In the genomic region with DNA sequence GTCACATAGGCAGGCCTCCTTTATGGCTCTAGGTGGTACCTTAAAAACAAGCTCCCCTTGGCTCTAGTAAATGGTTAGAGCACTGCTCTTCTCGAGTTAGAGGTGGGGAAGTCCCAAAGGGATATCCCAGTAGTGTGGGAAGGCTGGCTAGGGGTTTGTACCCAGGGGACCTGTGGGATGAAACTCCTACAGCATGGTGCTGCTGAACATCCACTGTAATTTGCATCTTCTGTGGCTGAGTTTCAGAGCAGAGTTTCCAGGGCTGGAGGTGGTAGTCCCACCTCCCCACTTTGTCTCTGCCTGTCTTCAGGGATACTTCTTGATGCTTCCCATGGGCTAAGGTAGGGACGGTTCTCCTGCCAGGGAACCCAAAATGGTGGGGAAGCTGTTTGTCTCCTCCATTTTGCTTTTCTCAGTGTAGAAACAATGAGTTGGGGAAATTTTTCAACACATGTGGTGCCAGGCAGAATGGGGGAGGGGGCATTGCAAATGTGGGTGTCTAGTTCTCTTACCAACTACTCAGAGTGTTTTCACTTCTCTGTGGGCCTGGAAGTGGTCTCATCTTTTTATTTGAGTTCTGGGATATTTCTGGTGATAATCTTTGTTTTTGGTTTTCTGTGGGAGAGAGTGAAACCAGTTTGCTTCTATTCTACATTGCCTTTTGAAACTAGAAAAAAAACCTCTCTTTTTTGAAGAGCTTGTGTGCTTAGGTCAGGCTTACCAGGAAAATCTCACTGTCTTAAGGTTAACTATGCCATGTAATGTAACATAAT, we compare ENCODE assay signal across 15 cellular contexts. TPM values are rescaled to one million over a fixed set of nuclear protein-coding genes. Genes with fewer than 3 reads are reported as not detected.
DNase-seq lines count a peak whose midpoint lies in the region; ATAC-seq, FAIRE-seq and TF ChIP-seq lines count a peak whose summit lies in the region.
"Had no signal": no experiment of that assay in that cellular context is flagged by ENCODE, and none has a peak within 500 bp of the region (broad histone marks: within the 10 kb centered on the region; RNA-seq: fewer than 3 reads in every experiment).

No MANE protein-coding gene starts in this region.

- peaks cover 7% of the 10 kb centered on the region for H3K4me1 Mint-ChIP-seq in activated T-cell treated with anti-CD3 and anti-CD28 coated beads, Interleukin-2, amount 50 U/mL, for 24 hours (ENCODE audit: low read depth)
- peaks cover 3% of the 10 kb centered on the region for H3K4me1 Mint-ChIP-seq in activated T-cell treated with anti-CD3 and anti-CD28 coated beads, Interleukin-2, amount 50 U/mL, for 4 hours (ENCODE audit: low read depth)
- H3K4me1 Mint-ChIP-seq in CD8-positive, alpha-beta memory T cell = no peaks in the 10 kb centered on the region

- H3K27me3 ChIP-seq in K562 (ENCODE audit: control insufficient read depth in 2 of 2, insufficient read depth in 2 of 2, low read length in 2 of 2) = no peaks in the 10 kb centered on the region; a peak in 1 of 5 replicates
- no peaks in the 10 kb centered on the region for H3K27me3 ChIP-seq in CD8-positive, alpha-beta memory T cell (ENCODE audit: insufficient read depth, low read length, poor library complexity, severe bottlenecking)
- H3K27me3 ChIP-seq in vagina = no peaks in the 10 kb centered on the region
- no peaks in the 10 kb centered on the region for H3K27me3 ChIP-seq in left lung
- H3K27me3 ChIP-seq: body of pancreas, ovary, spleen, upper lobe of left lung had no signal

- no peak overlapping the region for H3K9ac ChIP-seq in K562 (ENCODE audit: insufficient read depth in 1 of 2, low read depth in 2 of 2, low read length in 2 of 2)

- no peak overlapping the region for H3K4me2 ChIP-seq in K562 (ENCODE audit: insufficient read depth, low read length)

- H3K4me3 Mint-ChIP-seq in activated T-cell treated with anti-CD3 and anti-CD28 coated beads, Interleukin-2, amount 50 U/mL, for 24 hours = no peak overlapping the region
- no peak overlapping the region for H3K4me3 Mint-ChIP-seq in activated T-cell treated with anti-CD3 and anti-CD28 coated beads, Interleukin-2, amount 50 U/mL, for 4 hours
- H3K4me3 Mint-ChIP-seq in CD8-positive, alpha-beta memory T cell = no peak overlapping the region

- peak overlapping the region; percentile 28 for H3K27ac Mint-ChIP-seq in activated T-cell treated with anti-CD3 and anti-CD28 coated beads, Interleukin-2, amount 50 U/mL, for 24 hours
- H3K27ac Mint-ChIP-seq in CD8-positive, alpha-beta memory T cell = peak overlapping the region in 1 of 8 donors; percentile 9

- no peaks in the 10 kb centered on the region for H4K20me1 ChIP-seq in K562 (replicated peaks; ENCODE audit: control insufficient read depth, insufficient read depth, low read length)

- peaks cover 24% of the 10 kb centered on the region for H3K9me3 Mint-ChIP-seq in activated T-cell treated with anti-CD3 and anti-CD28 coated beads, Interleukin-2, amount 50 U/mL, for 24 hours
- peaks cover 32% of the 10 kb centered on the region for H3K9me3 Mint-ChIP-seq in activated T-cell treated with anti-CD3 and anti-CD28 coated beads, Interleukin-2, amount 50 U/mL, for 4 hours
- peaks cover 28 to 40% (median 33%) of the 10 kb centered on the region in 5 donors for H3K9me3 Mint-ChIP-seq in CD8-positive, alpha-beta memory T cell

- H3K9me3 ChIP-seq in K562 (replicated peaks; ENCODE audit: control insufficient read depth, insufficient read depth, low read depth, low read length) = no peaks in the 10 kb centered on the region; the same call in none of the 2 replicates
- peaks cover 6% of the 10 kb centered on the region for H3K9me3 ChIP-seq in CD8-positive, alpha-beta memory T cell (ENCODE audit: low read length)
- no peaks in the 10 kb centered on the region for H3K9me3 ChIP-seq in vagina
- H3K9me3 ChIP-seq in left lung = peaks cover 0 to 42% of the 10 kb centered on the region in 2 donors
- H3K9me3 ChIP-seq: ovary had no signal

- in situ Hi-C loops in K562 (cut with MboI) = no loop called here

- no peak for TF ChIP-seq POLR2A in K562 (conservative IDR thresholded peaks at IDR 0.05)
- no peak for TF ChIP-seq POLR2A in vagina (IDR thresholded peaks at IDR 0.05)

- no peaks in the 10 kb centered on the region for H3K27me3 Mint-ChIP-seq in activated T-cell treated with anti-CD3 and anti-CD28 coated beads, Interleukin-2, amount 50 U/mL, for 24 hours
- peaks cover 2% of the 10 kb centered on the region for H3K27me3 Mint-ChIP-seq in activated T-cell treated with anti-CD3 and anti-CD28 coated beads, Interleukin-2, amount 50 U/mL, for 4 hours (ENCODE audit: low read depth)
- peaks cover 9 to 10% of the 10 kb centered on the region in 2 donors for H3K27me3 Mint-ChIP-seq in CD8-positive, alpha-beta memory T cell

- TF ChIP-seq CTCF in K562 (IDR thresholded peaks at IDR 0.05 in 2 of 3, conservative IDR thresholded peaks at IDR 0.05 in 1 of 3; ENCODE audit: insufficient read depth in 2 of 3, low read depth in 1 of 3, low read length in 3 of 3) (no peak), vagina (IDR thresholded peaks at IDR 0.05) (no peak), left lung (IDR thresholded peaks at IDR 0.05) (no peak)

- no peak for DNase-seq in activated T-cell treated with anti-CD3 and anti-CD28 coated beads, Interleukin-2, amount 50 U/mL, for 24 hours
- no peak for DNase-seq in activated T-cell treated with anti-CD3 and anti-CD28 coated beads, Interleukin-2, amount 50 U/mL, for 4 hours
- DNase-seq in K562 (ENCODE audit: extremely low read depth in 1 of 4, low spot score in 3 of 4) (no peak), vagina (ENCODE audit: extremely low spot score in 2 of 2) (no peak), left lung (no peak)
- no peak for DNase-seq in CD8-positive, alpha-beta memory T cell
- DNase-seq: activated T-cell treated with anti-CD3 and anti-CD28 coated beads, Interleukin-2, amount 50 U/mL, for 48 hours; body of pancreas; COR-L47; NCI-H2107; ovary; spleen; upper lobe of left lung had no signal

- ATAC-seq in activated T-cell treated with anti-CD3 and anti-CD28 coated beads, Interleukin-2, amount 50 U/mL, for 4 hours = no peak
- peak; percentile 70 for ATAC-seq in GM21390 (IDR thresholded peaks at IDR 0.05; ENCODE audit: unreplicated experiment)
- peak; percentile 66 for ATAC-seq in HG03342 (IDR thresholded peaks at IDR 0.05; ENCODE audit: unreplicated experiment)
- ATAC-seq in K562 = no peak
- ATAC-seq in left lung = no peak
- ATAC-seq: body of pancreas had no signal

- H3K36me3 ChIP-seq in K562 (ENCODE audit: control insufficient read depth, insufficient read depth, low read length) (no peaks in the 10 kb centered on the region), vagina (no peaks in the 10 kb centered on the region), left lung (no peaks in the 10 kb centered on the region)
- no peaks in the 10 kb centered on the region for H3K36me3 ChIP-seq in CD8-positive, alpha-beta memory T cell (ENCODE audit: insufficient read depth, low read length)
- H3K36me3 ChIP-seq: ovary, upper lobe of left lung had no signal

- intact Hi-C loops in K562 (cut with micrococcal nuclease) = loop anchor here (10.0 kb wide), 1 partner anchor 165 kb away; no protein-coding TSS in a partner anchor
- intact Hi-C loops in vagina (cut with DNase I) = no loop called here
- intact Hi-C loops in left lung (cut with DNase I) = no loop called here

- 0% methylated on average over 2 of the region's 2 CpGs for WGBS in K562 (ENCODE audit: insufficient coverage, low coverage, missing lambda C conversion rate)

- no peak overlapping the region for H3K27ac ChIP-seq in K562 (ENCODE audit: extremely low read depth, low read depth, low read length)
- H3K27ac ChIP-seq in CD8-positive, alpha-beta memory T cell (ENCODE audit: low read depth, low read length) = no peak overlapping the region
- no peak overlapping the region for H3K27ac ChIP-seq in vagina
- H3K27ac ChIP-seq in left lung = no peak overlapping the region
- H3K27ac ChIP-seq: body of pancreas, ovary, spleen, upper lobe of left lung had no signal

- H3K79me2 ChIP-seq in K562 (ENCODE audit: control insufficient read depth, insufficient read depth, low read length) = no peaks in the 10 kb centered on the region

- no peaks in the 10 kb centered on the region for H3K9me1 ChIP-seq in K562 (ENCODE audit: control insufficient read depth, insufficient read depth, low read length)

- no TSS peak for BruUV-seq in K562 (replicated peaks; lab: Mats Ljungman, UMichigan)

- CTCF ChIA-PET in K562 (lab: Yijun Ruan, JAX; ENCODE audit: low intra/inter-chr PET ratio) = no interaction called here
- CTCF ChIA-PET in CD8-positive, alpha-beta memory T cell (lab: Charles Lee) = no interaction called here

- no peak overlapping the region for H2AFZ ChIP-seq in K562 (ENCODE audit: low read depth, low read length)

- H3K4me1 ChIP-seq in K562 (replicated peaks in 1 of 2; ENCODE audit: control insufficient read depth in 2 of 2, insufficient read depth in 2 of 2, low read length in 2 of 2) = no peaks in the 10 kb centered on the region
- no peaks in the 10 kb centered on the region for H3K4me1 ChIP-seq in CD8-positive, alpha-beta memory T cell (ENCODE audit: insufficient read depth, low read length)
- no peaks in the 10 kb centered on the region for H3K4me1 ChIP-seq in vagina
- no peaks in the 10 kb centered on the region for H3K4me1 ChIP-seq in left lung
- H3K4me1 ChIP-seq: body of pancreas, spleen, upper lobe of left lung had no signal

- H3K4me3 ChIP-seq in K562 = no peak overlapping the region
- no peak overlapping the region for H3K4me3 ChIP-seq in CD8-positive, alpha-beta memory T cell (ENCODE audit: low read length)
- no peak overlapping the region for H3K4me3 ChIP-seq in vagina
- H3K4me3 ChIP-seq in left lung = no peak overlapping the region
- H3K4me3 ChIP-seq: body of pancreas, ovary, spleen, upper lobe of left lung had no signal

- no peak for TF ChIP-seq RAD21 in K562 (CRISPR knock-in tag; conservative IDR thresholded peaks at IDR 0.05 in 1 of 2, IDR thresholded peaks at IDR 0.05 in 1 of 2)

- FAIRE-seq in K562 (lab: Jason Lieb, UNC) = peak; percentile 48

- TF ChIP-seq EP300 in K562 (IDR thresholded peaks at IDR 0.05; ENCODE audit: low read length) = no peak

- POLR2A ChIA-PET in K562 (lab: Yijun Ruan, JAX) = interaction anchor here (0.6 kb wide), 1 partner anchor 19 kb away, joined by 4 read pairs; no protein-coding TSS in a partner anchor
- POLR2A ChIA-PET in CD8-positive, alpha-beta memory T cell (lab: Charles Lee) = no interaction called here

- H3K36me3 Mint-ChIP-seq in activated T-cell treated with anti-CD3 and anti-CD28 coated beads, Interleukin-2, amount 50 U/mL, for 24 hours (ENCODE audit: low read depth) = peaks cover 26% of the 10 kb centered on the region
- peaks cover 14% of the 10 kb centered on the region for H3K36me3 Mint-ChIP-seq in activated T-cell treated with anti-CD3 and anti-CD28 coated beads, Interleukin-2, amount 50 U/mL, for 4 hours (ENCODE audit: insufficient read depth)
- H3K36me3 Mint-ChIP-seq in CD8-positive, alpha-beta memory T cell = peaks cover 3 to 53% (median 8%) of the 10 kb centered on the region in 3 donors

RNA-seq across cellular contexts. Expression of gene SCART1, which starts 36.3 kb away (rescaled TPM):
- 1 to 10 TPM; 1.1 to 1.8 (median 1.8) TPM for total RNA-seq in activated T-cell treated with anti-CD3 and anti-CD28 coated beads, Interleukin-2, amount 50 U/mL, for 4 hours
- 87.0 and 88.3 TPM in 2 replicates for total RNA-seq in K562 (2011; cell fraction: chromatin; rRNA removed; ENCODE audit: low replicate concordance)
- 46.7 and 54.5 TPM in 2 replicates for total RNA-seq in K562 (2011; cell fraction: nucleolus; rRNA removed)
- total RNA-seq in K562 (2011; cell fraction: nucleoplasm; rRNA removed) = 44.7 and 52.3 TPM in 2 replicates
- total RNA-seq in K562 (2014; rRNA removed) (2.8 and 3.2 TPM in 2 replicates), K562 (2014; rRNA removed; fragmentation: Illumina TruSeq; extraction: Trizol) (2.6 and 2.7 TPM in 2 replicates), K562 (2015; rRNA removed; fragmentation: Illumina TruSeq; extraction: Trizol) (4.5 and 4.9 TPM in 2 replicates), K562 (2021) (4.4 and 5.5 TPM in 2 replicates), vagina (1.5 TPM), left lung (1 to 10 TPM; 1.2 to 1.7 TPM)
- polyA plus RNA-seq in K562 (2011; rRNA removed) (4.5 and 14.0 TPM in 2 replicates), K562 (2014; fragmentation: Illumina TruSeq; extraction: Trizol) (4.7 and 6.5 TPM in 2 replicates), K562 (2014; fragmentation: Nextera tagmentation; extraction: Ambion mirVana) (under 1 TPM; 0.18 to 0.29 TPM), K562 (2014; rRNA removed) (4.2 and 4.9 TPM in 2 replicates)
- polyA plus RNA-seq in K562 (2011; cell fraction: cytosol; rRNA removed) = 1.7 and 5.6 TPM in 2 replicates
- 42.0 and 78.3 TPM in 2 replicates for polyA plus RNA-seq in K562 (2011; cell fraction: nucleus; rRNA removed)
- 15.1 and 17.5 TPM in 2 replicates for polyA plus RNA-seq in K562 (2012)
- polyA minus RNA-seq in K562 (2011; rRNA and poly(A)+ RNA removed) = 3.4 and 4.8 TPM in 2 replicates
- 1.5 and 2.5 TPM in 2 replicates for polyA minus RNA-seq in K562 (2011; cell fraction: cytosol; rRNA and poly(A)+ RNA removed)
- 7.1 and 13.8 TPM in 2 replicates for polyA minus RNA-seq in K562 (2011; cell fraction: nucleus; rRNA and poly(A)+ RNA removed)
- total RNA-seq in CD8-positive, alpha-beta memory T cell = 1 to 10 TPM; 1.4 to 1.5 TPM
- polyA plus RNA-seq in CD8-positive, alpha-beta memory T cell = 3.2 TPM

RNA-seq across cellular contexts. Expression of gene CYP2E1, which starts 37.2 kb away (rescaled TPM):
- 1 to 10 TPM in 2 of 3 donors, under 1 TPM in 1; 0.69 to 1.1 (median 1.0) TPM for total RNA-seq in activated T-cell treated with anti-CD3 and anti-CD28 coated beads, Interleukin-2, amount 50 U/mL, for 4 hours
- total RNA-seq in K562 (2011; cell fraction: chromatin; rRNA removed; ENCODE audit: low replicate concordance) = 1.00 and 1.8 TPM in 2 replicates
- 0.83 and 0.92 TPM in 2 replicates for total RNA-seq in K562 (2011; cell fraction: nucleolus; rRNA removed)
- 0.73 and 3.0 TPM in 2 replicates for total RNA-seq in K562 (2011; cell fraction: nucleoplasm; rRNA removed)
- total RNA-seq in K562 (2014; rRNA removed) = not detected in 2 replicates
- total RNA-seq in K562 (2014; rRNA removed; fragmentation: Illumina TruSeq; extraction: Trizol) = 0.18 TPM in 1 of 2 replicates, not detected in the other
- total RNA-seq in K562 (2015; rRNA removed; fragmentation: Illumina TruSeq; extraction: Trizol) = 0.23 and 0.33 TPM in 2 replicates
- total RNA-seq in K562 (2021) = 1.0 and 1.6 TPM in 2 replicates
- 0.18 and 0.83 TPM in 2 replicates for polyA plus RNA-seq in K562 (2011; rRNA removed)
- polyA plus RNA-seq in K562 (2011; cell fraction: cytosol; rRNA removed) = 0.18 and 0.55 TPM in 2 replicates
- polyA plus RNA-seq in K562 (2011; cell fraction: nucleus; rRNA removed) = 2.8 and 5.2 TPM in 2 replicates
- 0.22 and 0.64 TPM in 2 replicates for polyA plus RNA-seq in K562 (2012)
- 0.19 TPM in 2 replicates for polyA plus RNA-seq in K562 (2014; fragmentation: Illumina TruSeq; extraction: Trizol)
- polyA plus RNA-seq in K562 (2014; fragmentation: Nextera tagmentation; extraction: Ambion mirVana) = under 1 TPM in 1 of 2 experiments, not detected in 1; 0.07 TPM
- 0.45 TPM in 1 of 2 replicates, not detected in the other for polyA plus RNA-seq in K562 (2014; rRNA removed)
- not detected in 2 replicates for polyA minus RNA-seq in K562 (2011; rRNA and poly(A)+ RNA removed)
- polyA minus RNA-seq in K562 (2011; cell fraction: cytosol; rRNA and poly(A)+ RNA removed) = not detected in 2 replicates
- polyA minus RNA-seq in K562 (2011; cell fraction: nucleus; rRNA and poly(A)+ RNA removed) = 0.13 and 1.1 TPM in 2 replicates
- total RNA-seq in CD8-positive, alpha-beta memory T cell = under 1 TPM; 0.28 to 0.40 TPM
- 0.68 TPM for polyA plus RNA-seq in CD8-positive, alpha-beta memory T cell
- 2.9 TPM for total RNA-seq in vagina
- total RNA-seq in left lung = 1 to 10 TPM in 1 of 2 donors, under 1 TPM in 1; 0.68 to 2.2 TPM

Comparison
In these comparisons a context has a peak if more than half of its experiments do, and no peak if none do; other contexts are left out.
1. ATAC-seq: peak in GM21390 (single experiment) and HG03342 (single experiment); none in activated T-cell treated with anti-CD3 and anti-CD28 coated beads, Interleukin-2, amount 50 U/mL, for 4 hours (0 of 2), K562 (single experiment) and left lung (single experiment).